In the genomic region with DNA sequence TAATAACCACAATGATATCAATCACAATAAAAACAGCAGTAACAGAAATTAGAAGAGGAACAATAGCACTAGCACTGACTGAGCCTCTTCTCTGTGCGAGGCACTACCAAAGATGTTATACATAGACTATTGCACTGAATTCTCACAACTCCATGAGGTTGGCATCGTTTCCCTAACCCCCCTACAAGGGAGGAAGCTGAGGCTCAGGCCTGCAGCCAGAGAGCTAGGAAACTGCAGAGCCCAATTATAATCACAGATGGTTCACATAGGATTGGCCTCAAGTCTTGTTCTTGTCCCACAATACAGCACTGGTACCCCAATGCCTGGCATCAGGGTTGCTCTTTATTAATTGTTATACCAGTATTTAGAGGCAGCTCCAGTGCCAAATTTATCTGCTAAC, we compare ENCODE assay signal across 13 cellular contexts.
DNase-seq lines count a peak whose midpoint lies in the region; ATAC-seq and TF ChIP-seq lines count a peak whose summit lies in the region.
"Had no signal": no experiment of that assay in that cellular context is flagged by ENCODE, and none has a peak within 500 bp of the region (broad histone marks: within the 10 kb centered on the region; RNA-seq: fewer than 3 reads in every experiment).

No MANE protein-coding gene starts in this region.

- in situ Hi-C loops in IMR-90 (cut with MboI; ENCODE audit: low sequenced_read_pairs), result no loop called here

- peak overlapping the region; percentile 4 to 5; a peak in 2 of 4 replicates for H4K8ac ChIP-seq in IMR-90 (ENCODE audit: low read depth in 2 of 2, low read length in 2 of 2)

- peaks cover 6% of the 10 kb centered on the region; the same call in 1 of the 2 replicates for H3K4me1 ChIP-seq in IMR-90 (ENCODE audit: control insufficient read depth, insufficient read depth, low read length)
- peaks cover 29% of the 10 kb centered on the region for H3K4me1 ChIP-seq in mesodermal cell (ENCODE audit: control insufficient read depth, insufficient read depth, low read length, poor library complexity, severe bottlenecking)

- POLR2A ChIA-PET in IMR-90 (lab: Charles Lee; ENCODE audit: unreplicated experiment), result no interaction called here

- peak overlapping the region; percentile 27 for H3K27ac Mint-ChIP-seq in Calu3 (ENCODE audit: unreplicated experiment)
- H3K27ac Mint-ChIP-seq: B cell; CD4-positive, alpha-beta T cell had no signal

- H3K4me1 Mint-ChIP-seq in Calu3 (ENCODE audit: low read depth, unreplicated experiment), result peaks cover 17% of the 10 kb centered on the region
- H3K4me1 Mint-ChIP-seq: B cell had no signal

- H2AK5ac ChIP-seq in IMR-90 (ENCODE audit: low read depth, low read length), result peak overlapping the region; percentile 28; the same call in 1 of the 2 replicates

- H3K4me3 ChIP-seq in IMR-90 (ENCODE audit: insufficient read depth, low read depth, low read length) (no peak overlapping the region), mesodermal cell (ENCODE audit: extremely low read depth, insufficient read depth, low read length, poor library complexity, severe bottlenecking) (no peak overlapping the region)

- H3K56ac ChIP-seq in IMR-90 (ENCODE audit: extremely low read depth, insufficient read depth, low read length), result no peak overlapping the region

- H4K20me1 ChIP-seq in IMR-90 (ENCODE audit: insufficient read depth, low read length), result no peaks in the 10 kb centered on the region

- H3K9ac ChIP-seq in IMR-90 (ENCODE audit: low read depth, low read length), result no peak overlapping the region

- BruUV-seq in Calu3 (replicated peaks; lab: Mats Ljungman, UMichigan) (no TSS peak), IMR-90 (replicated peaks; lab: Mats Ljungman, UMichigan) (no TSS peak)

- H3K4ac ChIP-seq in IMR-90 (ENCODE audit: low read depth, low read length), result peak overlapping the region; percentile 49

- no CpG with 5 or more reads among the region's 2 CpGs for WGBS in IMR-90 (ENCODE audit: extremely low coverage in 2 of 2, insufficient read length in 1 of 2), 2 experiments
- WGBS in mesodermal cell (ENCODE audit: insufficient coverage in 2 of 2), 2 experiments, result 83 to 100% methylated on average over 1 of the region's 2 CpGs

- TF ChIP-seq POLR2A in IMR-90 (IDR thresholded peaks at IDR 0.05; ENCODE audit: low read depth, low read length), result no peak

- no peaks in the 10 kb centered on the region for H3K36me3 Mint-ChIP-seq in Calu3 (ENCODE audit: insufficient read depth, unreplicated experiment)

- ATAC-seq in IMR-90 (ENCODE audit: low read depth), result no peak
- ATAC-seq: HCT116 had no signal

- H3K9me3 Mint-ChIP-seq in Calu3 (ENCODE audit: low read depth, unreplicated experiment), result peaks cover 2% of the 10 kb centered on the region

- H3K18ac ChIP-seq in IMR-90 (ENCODE audit: low read depth, low read length), result peak overlapping the region; percentile 18; the same call in 1 of the 2 replicates

- H3K4me2 ChIP-seq in IMR-90 (ENCODE audit: low read depth, low read length), result no peak overlapping the region

- no peak overlapping the region; the same call in 2 of the 3 replicates for H2BK15ac ChIP-seq in IMR-90 (ENCODE audit: low read depth, low read length)

- H3K36me3 ChIP-seq in IMR-90 (ENCODE audit: control insufficient read depth, insufficient read depth, low read length) (no peaks in the 10 kb centered on the region), mesodermal cell (ENCODE audit: control insufficient read depth, insufficient read depth, low read length) (no peaks in the 10 kb centered on the region)

- peaks cover 2 to 7% of the 10 kb centered on the region in 2 experiments; a peak in 1 of 4 replicates for H3K79me1 ChIP-seq in IMR-90 (ENCODE audit: low read depth in 1 of 2, low read length in 2 of 2)

- CTCF ChIA-PET in Calu3 (lab: Charles Lee) (no interaction called here), IMR-90 (lab: Yijun Ruan, JAX) (no interaction called here)

- no peak overlapping the region for H3K23ac ChIP-seq in IMR-90 (ENCODE audit: low read depth, low read length)

- no peak overlapping the region for H3K4me3 Mint-ChIP-seq in Calu3 (ENCODE audit: low read depth, unreplicated experiment)
- H3K4me3 Mint-ChIP-seq: B cell; CD4-positive, alpha-beta T cell had no signal

- no peak overlapping the region; the same call in 1 of the 2 replicates for H3K14ac ChIP-seq in IMR-90 (replicated peaks; ENCODE audit: low read depth, low read length)

- no peaks in the 10 kb centered on the region for H3K27me3 Mint-ChIP-seq in Calu3 (ENCODE audit: unreplicated experiment)
- H3K27me3 Mint-ChIP-seq: B cell; CD4-positive, alpha-beta T cell had no signal

- H3K9me3 ChIP-seq in IMR-90 (ENCODE audit: control insufficient read depth, insufficient read depth, low read length), result no peaks in the 10 kb centered on the region
- H3K9me3 ChIP-seq in mesodermal cell (ENCODE audit: control insufficient read depth, low read length), result peaks cover 5% of the 10 kb centered on the region

- TF ChIP-seq RAD21 in IMR-90 (IDR thresholded peaks at IDR 0.05; ENCODE audit: low read length), result no peak

- H3K9me1 ChIP-seq in IMR-90 (ENCODE audit: insufficient read depth, low read length), result peaks cover 3% of the 10 kb centered on the region; the same call in 1 of the 2 replicates

- peak overlapping the region; percentile 42; the same call in 1 of the 2 replicates for H4K5ac ChIP-seq in IMR-90 (ENCODE audit: low read depth, low read length)

- no peak overlapping the region for H2AFZ ChIP-seq in IMR-90 (replicated peaks; ENCODE audit: low read length, poor library complexity)

- TF ChIP-seq CTCF in Calu3 (IDR thresholded peaks at IDR 0.05; ENCODE audit: unreplicated experiment) (no peak), IMR-90 (conservative IDR thresholded peaks at IDR 0.05; ENCODE audit: low read depth, low read length) (no peak)

- H4K91ac ChIP-seq in IMR-90 (ENCODE audit: insufficient read depth, low read depth, low read length), result no peak overlapping the region

- no peaks in the 10 kb centered on the region for H3K27me3 ChIP-seq in IMR-90 (ENCODE audit: control insufficient read depth, insufficient read depth, low read length)

- intact Hi-C loops in Calu3 (cut with micrococcal nuclease; ENCODE audit: unreplicated experiment) (no loop called here), IMR-90 (cut with micrococcal nuclease) (no loop called here)

- no peak overlapping the region for H2BK5ac ChIP-seq in IMR-90 (ENCODE audit: low read depth, low read length, poor library complexity, severe bottlenecking)

- no peak overlapping the region for H3K27ac ChIP-seq in IMR-90 (ENCODE audit: insufficient read depth, low read length)
- H3K27ac ChIP-seq in mesodermal cell (ENCODE audit: low read depth, low read length, severe bottlenecking), result peak overlapping the region; percentile 79
- H3K27ac ChIP-seq: HL-60 had no signal

- DNase-seq in Calu3 (no peak), IMR-90 (no peak), cerebellar nuclear complex (lab: John Stamatoyannopoulos, UW) (peak; percentile 17 to 63), putamen (ENCODE audit: low spot score) (no peak), SIG-M5 (lab: John Stamatoyannopoulos, UW) (no peak)
- no peak for DNase-seq in activated naive CD4-positive, alpha-beta T cell treated with anti-CD3 and anti-CD28 coated beads, Interleukin-2, amount 50 U/mL, for 16 hours
- DNase-seq: ACHN; CD4-positive, alpha-beta T cell; DMS153 had no signal

- peak overlapping the region; percentile 48; the same call in 1 of the 2 replicates for H2BK20ac ChIP-seq in IMR-90 (ENCODE audit: low read depth, low read length)

- dilution Hi-C loops in IMR-90 (cut with HindIII; ENCODE audit: low sequenced_read_pairs, unreplicated experiment), result no loop called here

- no peak overlapping the region for H2AK9ac ChIP-seq in IMR-90 (replicated peaks; ENCODE audit: low read depth, low read length, poor library complexity)

- H2BK120ac ChIP-seq in IMR-90 (ENCODE audit: low read depth, low read length), result peak overlapping the region; percentile 35

TF ChIP-seq in IMR-90, 13 proteins besides CTCF, POLR2A, EP300 and RAD21:
- no peak for TF ChIP-seq RCOR1 (IDR thresholded peaks at IDR 0.05; ENCODE audit: insufficient replicate concordance, low read length)
- no peak for TF ChIP-seq BHLHE40 (IDR thresholded peaks at IDR 0.05; ENCODE audit: low read depth, low read length)
- TF ChIP-seq FOS (IDR thresholded peaks at IDR 0.05; ENCODE audit: low read depth, low read length), result no peak
- no peak for TF ChIP-seq NFE2L2 (IDR thresholded peaks at IDR 0.05; ENCODE audit: low read depth, low read length)
- no peak for TF ChIP-seq MAFK (IDR thresholded peaks at IDR 0.05; ENCODE audit: low read depth, low read length)
- TF ChIP-seq, protein P1, sequence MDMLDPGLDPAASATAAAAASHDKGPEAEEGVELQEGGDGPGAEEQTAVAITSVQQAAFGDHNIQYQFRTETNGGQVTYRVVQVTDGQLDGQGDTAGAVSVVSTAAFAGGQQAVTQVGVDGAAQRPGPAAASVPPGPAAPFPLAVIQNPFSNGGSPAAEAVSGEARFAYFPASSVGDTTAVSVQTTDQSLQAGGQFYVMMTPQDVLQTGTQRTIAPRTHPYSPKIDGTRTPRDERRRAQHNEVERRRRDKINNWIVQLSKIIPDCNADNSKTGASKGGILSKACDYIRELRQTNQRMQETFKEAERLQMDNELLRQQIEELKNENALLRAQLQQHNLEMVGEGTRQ (IDR thresholded peaks at IDR 0.05; ENCODE audit: low read depth, low read length), result no peak

Comparison
In these comparisons a context has a peak if more than half of its experiments do, and no peak if none do; other contexts are left out.
1. DNase-seq: peak in cerebellar nuclear complex (2 of 2); none in Calu3 (single experiment), IMR-90 (single experiment), putamen (single experiment), SIG-M5 (single experiment) and activated naive CD4-positive, alpha-beta T cell treated with anti-CD3 and anti-CD28 coated beads, Interleukin-2, amount 50 U/mL, for 16 hours (single experiment).